In the genomic region with DNA sequence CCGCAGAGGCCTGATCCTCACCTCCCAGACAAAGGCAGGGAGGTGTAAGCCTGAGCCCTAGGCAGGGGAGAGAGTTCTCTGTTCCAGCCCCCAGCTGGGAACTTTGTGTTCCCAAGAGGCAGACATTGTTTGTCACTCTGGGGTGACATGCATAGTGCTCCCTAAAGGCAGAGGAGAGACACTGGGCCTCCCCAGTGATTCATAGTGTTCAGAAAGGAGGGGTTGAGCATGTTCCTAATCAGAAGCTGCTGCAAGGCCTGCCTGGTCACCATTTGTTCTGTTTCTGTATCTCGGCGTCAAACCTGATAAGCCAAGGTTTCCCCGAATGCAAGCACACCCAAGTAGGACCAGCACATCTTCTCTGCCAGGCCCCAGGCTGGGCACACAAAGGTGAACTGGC, we compare ENCODE assay signal across 13 cellular contexts. TPM values are rescaled to one million over a fixed set of nuclear protein-coding genes. Genes with fewer than 3 reads are reported as not detected.
DNase-seq lines count a peak whose midpoint lies in the region; ATAC-seq lines count a peak whose summit lies in the region.
"Had no signal": no experiment of that assay in that cellular context is flagged by ENCODE, and none has a peak within 500 bp of the region (broad histone marks: within the 10 kb centered on the region; RNA-seq: fewer than 3 reads in every experiment).

No MANE protein-coding gene starts in this region.

- no peaks in the 10 kb centered on the region for H3K79me1 ChIP-seq in neuronal stem cell (ENCODE audit: low read depth, low read length)

- H4K8ac ChIP-seq in neuronal stem cell (ENCODE audit: low read depth, low read length): no peak overlapping the region

- H3K18ac ChIP-seq in neuronal stem cell (ENCODE audit: low read length): peak overlapping the region; percentile 39

- no peak overlapping the region for H2BK12ac ChIP-seq in neuronal stem cell (ENCODE audit: low read length)

- H3K9ac ChIP-seq in neuronal stem cell (ENCODE audit: low read depth, low read length, poor library complexity): no peak overlapping the region

- H3K27ac Mint-ChIP-seq in CD8-positive, alpha-beta memory T cell: peak overlapping the region in 5 of 8 donors; percentile 83 to 99 (median 90)

- no peak overlapping the region for H3K4me2 ChIP-seq in neuronal stem cell (ENCODE audit: insufficient read depth, low read length, poor library complexity, severe bottlenecking)

- no peak overlapping the region for H2AK5ac ChIP-seq in neuronal stem cell (ENCODE audit: low read depth, low read length)

- no peak for DNase-seq in CD8-positive, alpha-beta memory T cell
- peak; percentile 33 for DNase-seq in amniotic epithelial cell (ENCODE audit: low read depth)
- DNase-seq in neuronal stem cell (ENCODE audit: low spot score): no peak
- no peak for DNase-seq in NCI-H1694 treated with DMSO at 0.1 percent for 48 hours (lab: John Stamatoyannopoulos, UW)
- no peak for DNase-seq in COLO668 (lab: John Stamatoyannopoulos, UW; ENCODE audit: unreplicated experiment)
- DNase-seq: DMS79 treated with DMSO at 0.1 percent for 48 hours, naive B cell, NCI-H2029, NCI-H526 had no signal

- no peak overlapping the region for H4K91ac ChIP-seq in neuronal stem cell (ENCODE audit: low read depth, low read length, poor library complexity)

- peaks cover 22% of the 10 kb centered on the region for H3K4me1 ChIP-seq in CD8-positive, alpha-beta memory T cell (ENCODE audit: insufficient read depth, low read length)
- H3K4me1 ChIP-seq in neuronal stem cell (ENCODE audit: control insufficient read depth in 2 of 2, insufficient read depth in 1 of 2, low read depth in 1 of 2, low read length in 2 of 2): peaks cover 0 to 13% of the 10 kb centered on the region in 2 donors

- peak; percentile 22 for ATAC-seq in HG02610 (IDR thresholded peaks at IDR 0.05; ENCODE audit: unreplicated experiment)
- no peak for ATAC-seq in esophagus mucosa

- H3K9me3 ChIP-seq in CD8-positive, alpha-beta memory T cell (ENCODE audit: low read length): no peaks in the 10 kb centered on the region
- H3K9me3 ChIP-seq in neuronal stem cell (replicated peaks in 1 of 2; ENCODE audit: control insufficient read depth in 2 of 2, insufficient read depth in 1 of 2, low read depth in 1 of 2, low read length in 2 of 2): no peaks in the 10 kb centered on the region
- H3K9me3 ChIP-seq: Peyer's patch had no signal

- H2BK5ac ChIP-seq in neuronal stem cell (ENCODE audit: low read length): no peak overlapping the region

- POLR2A ChIA-PET in CD8-positive, alpha-beta memory T cell (lab: Charles Lee): no interaction called here

- H3K27me3 Mint-ChIP-seq in CD8-positive, alpha-beta memory T cell: no peaks in the 10 kb centered on the region

- H2BK15ac ChIP-seq in neuronal stem cell (ENCODE audit: low read length): no peak overlapping the region

- CTCF ChIA-PET in CD8-positive, alpha-beta memory T cell (lab: Charles Lee): interaction anchor here (0.6 kb wide), 1 partner anchor 738 kb away, joined by 3 read pairs; no protein-coding TSS in a partner anchor

- H3K36me3 Mint-ChIP-seq in CD8-positive, alpha-beta memory T cell: no peaks in the 10 kb centered on the region

- no peak overlapping the region for H3K27ac ChIP-seq in CD8-positive, alpha-beta memory T cell (ENCODE audit: low read depth, low read length)
- no peak overlapping the region for H3K27ac ChIP-seq in neuronal stem cell (replicated peaks; ENCODE audit: low read length)
- H3K27ac ChIP-seq: C4-2B, Peyer's patch had no signal

- H3K36me3 ChIP-seq in CD8-positive, alpha-beta memory T cell (ENCODE audit: insufficient read depth, low read length): no peaks in the 10 kb centered on the region
- no peaks in the 10 kb centered on the region for H3K36me3 ChIP-seq in neuronal stem cell (replicated peaks in 1 of 2; ENCODE audit: control insufficient read depth in 2 of 2, insufficient read depth in 2 of 2, low read length in 2 of 2)
- H3K36me3 ChIP-seq: Peyer's patch had no signal

- H3K4me3 ChIP-seq in CD8-positive, alpha-beta memory T cell (ENCODE audit: low read length): no peak overlapping the region
- no peak overlapping the region for H3K4me3 ChIP-seq in neuronal stem cell (ENCODE audit: low read length in 2 of 2)
- H3K4me3 ChIP-seq: Peyer's patch had no signal

- WGBS in neuronal stem cell (ENCODE audit: extremely low coverage in 2 of 2, insufficient read length in 2 of 2, insufficient replicate concordance in 1 of 2), 2 donors: no CpG with 5 or more reads among the region's 4 CpGs

- H3K14ac ChIP-seq in neuronal stem cell (ENCODE audit: low read length): no peak overlapping the region

- H2AFZ ChIP-seq in neuronal stem cell (ENCODE audit: low read length): no peak overlapping the region

- peaks cover 19 to 29% (median 26%) of the 10 kb centered on the region in 3 donors for H3K4me1 Mint-ChIP-seq in CD8-positive, alpha-beta memory T cell

- peak overlapping the region; percentile 51 for H3K23ac ChIP-seq in neuronal stem cell (ENCODE audit: low read depth, low read length, poor library complexity)

- H3K4me3 Mint-ChIP-seq in CD8-positive, alpha-beta memory T cell: no peak overlapping the region
- H3K4me3 Mint-ChIP-seq: naive B cell had no signal

- no peak overlapping the region for H2BK120ac ChIP-seq in neuronal stem cell (ENCODE audit: low read depth, low read length)

- H3K9me3 Mint-ChIP-seq in CD8-positive, alpha-beta memory T cell: no peaks in the 10 kb centered on the region

- no peaks in the 10 kb centered on the region for H3K27me3 ChIP-seq in CD8-positive, alpha-beta memory T cell (ENCODE audit: insufficient read depth, low read length, poor library complexity, severe bottlenecking)
- peaks cover 0 to 46% (median 0%) of the 10 kb centered on the region in 3 experiments for H3K27me3 ChIP-seq in neuronal stem cell (ENCODE audit: control insufficient read depth in 3 of 3, insufficient read depth in 3 of 3, low read depth in 1 of 3, low read length in 3 of 3)
- H3K27me3 ChIP-seq: Peyer's patch had no signal

- H3K4ac ChIP-seq in neuronal stem cell (ENCODE audit: low read length): no peak overlapping the region

RNA-seq across cellular contexts. Expression of a gene that starts 24.0 kb away (rescaled TPM):
- 10 to 100 TPM; 44.5 to 44.6 TPM for total RNA-seq in CD8-positive, alpha-beta memory T cell
- 6.6 TPM for polyA plus RNA-seq in CD8-positive, alpha-beta memory T cell
- polyA plus RNA-seq in neuronal stem cell (2013, experiment 1 of 2): 27.6 TPM
- polyA plus RNA-seq in neuronal stem cell (2013, experiment 2 of 2): 30.3 TPM
- total RNA-seq in esophagus mucosa: 11.0 TPM
